In the genomic region with DNA sequence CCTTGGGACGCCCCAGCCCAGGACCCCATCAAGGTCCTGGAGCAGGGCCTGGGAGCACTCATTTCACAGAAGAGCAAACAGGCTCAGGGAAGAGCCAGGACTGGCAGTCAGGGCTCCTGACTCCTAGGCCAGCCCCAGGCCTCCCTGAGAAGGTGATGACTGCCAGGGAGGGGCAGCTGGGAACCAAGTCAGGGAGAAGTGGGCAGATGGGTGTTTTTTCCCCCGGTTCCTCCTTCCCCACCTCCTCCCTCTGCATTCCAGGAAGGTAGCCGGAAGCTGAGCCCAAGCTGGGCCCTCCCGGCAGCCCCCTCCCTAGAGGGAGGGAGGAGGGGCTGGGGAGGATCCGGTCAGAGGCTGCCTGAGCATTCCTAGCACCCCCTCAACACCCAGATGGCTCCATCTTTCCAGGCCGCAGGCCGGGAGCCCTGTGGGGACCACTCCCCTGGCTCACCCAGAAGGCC, we compare ENCODE assay signal across 14 cellular contexts. TPM values are rescaled to one million over a fixed set of nuclear protein-coding genes. Genes with fewer than 3 reads are reported as not detected.
A peak's percentile ranks its signal among the peaks of the same experiment; 100 is the strongest.
DNase-seq lines count a peak whose midpoint lies in the region; ATAC-seq and TF ChIP-seq lines count a peak whose summit lies in the region.
"Had no signal": no experiment of that assay in that cellular context is flagged by ENCODE, and none has a peak within 500 bp of the region (broad histone marks: within the 10 kb centered on the region; RNA-seq: fewer than 3 reads in every experiment).

No MANE protein-coding gene starts in this region.

- TF ChIP-seq EP300 in SK-N-SH (IDR thresholded peaks at IDR 0.05; ENCODE audit: borderline replicate concordance in 1 of 2, low read depth in 1 of 2, low read length in 1 of 2): no peak

- H3K9ac ChIP-seq in SK-N-SH: no peak overlapping the region
- H3K9ac ChIP-seq: GM23248, parathyroid adenoma had no signal

- WGBS in SK-N-SH (ENCODE audit: low lambda C conversion rate): 47% methylated on average over 4 of the region's 7 CpGs

- POLR2A ChIA-PET in SK-N-SH (lab: Yijun Ruan, JAX): no interaction called here

- no peaks in the 10 kb centered on the region for H3K79me2 ChIP-seq in SK-N-SH (ENCODE audit: insufficient read depth)
- H3K79me2 ChIP-seq: parathyroid adenoma had no signal

- H3K4me2 ChIP-seq in SK-N-SH: no peak overlapping the region

- H2AFZ ChIP-seq in SK-N-SH (ENCODE audit: low read depth): no peak overlapping the region
- H2AFZ ChIP-seq: GM23248, parathyroid adenoma had no signal

- no peaks in the 10 kb centered on the region for H3F3A ChIP-seq in SK-N-SH (replicated peaks; ENCODE audit: insufficient read depth)

- no peaks in the 10 kb centered on the region for H3K36me3 ChIP-seq in SK-N-SH (replicated peaks in 1 of 2; ENCODE audit: control insufficient read depth in 1 of 2, insufficient read depth in 2 of 2, low read length in 1 of 2)
- H3K36me3 ChIP-seq: spleen had no signal

- no peaks in the 10 kb centered on the region for H3K27me3 ChIP-seq in SK-N-SH (ENCODE audit: insufficient read depth)

- H3K9me3 ChIP-seq in SK-N-SH: no peaks in the 10 kb centered on the region
- H3K9me3 ChIP-seq: spleen had no signal

- CTCF ChIA-PET in SK-N-SH (lab: Yijun Ruan, JAX): interaction anchor here (0.8 to 2.3 kb wide), 7 partner anchors 14 to 81 kb away, joined by 3 to 15 read pairs (median 4); partner anchors contain the start of gene TMEM258

- H3K4me3 ChIP-seq in SK-N-SH (ENCODE audit: low read depth in 2 of 2, low read length in 1 of 2): no peak overlapping the region
- H3K4me3 ChIP-seq: GM23248, spleen had no signal

- no peak for ATAC-seq in SK-N-SH treated with all-trans-retinoic acid at 6 μM for 48 hours

- H3K4me1 ChIP-seq in SK-N-SH (ENCODE audit: control insufficient read depth in 1 of 2, insufficient read depth in 2 of 2, low read depth in 1 of 2, low read length in 1 of 2): peaks cover 0 to 36% of the 10 kb centered on the region in 2 experiments; a peak in 1 of 4 replicates
- H3K4me1 ChIP-seq: parathyroid adenoma had no signal

- H3K9me2 ChIP-seq in SK-N-SH: no peaks in the 10 kb centered on the region

- TF ChIP-seq RAD21 in SK-N-SH (IDR thresholded peaks at IDR 0.05; ENCODE audit: low read length): no peak

- H3K27ac ChIP-seq in SK-N-SH (ENCODE audit: low read depth in 2 of 2, low read length in 1 of 2): peak overlapping the region in 1 of 2 experiments; percentile 70; a peak in 1 of 4 replicates
- H3K27ac ChIP-seq: GM23248, parathyroid adenoma had no signal

- no peak for TF ChIP-seq CTCF in SK-N-SH (IDR thresholded peaks at IDR 0.05)

- no peaks in the 10 kb centered on the region for H4K20me1 ChIP-seq in SK-N-SH (ENCODE audit: insufficient read depth)

- peak; percentile 72 for DNase-seq in SK-N-SH
- DNase-seq in SK-N-DZ (ENCODE audit: low spot score): peak; percentile 45
- DNase-seq in iPS-NIHi7 (ENCODE audit: extremely low spot score): peak; percentile 80
- peak; percentile 28 for DNase-seq in renal cortical epithelial cell (ENCODE audit: low read depth)
- no peak for DNase-seq in medulla oblongata (ENCODE audit: extremely low spot score)
- DNase-seq in NCI-H146 treated with DMSO at 0.1 percent for 48 hours (lab: John Stamatoyannopoulos, UW; ENCODE audit: unreplicated experiment): no peak
- DNase-seq in SW 1271 (lab: John Stamatoyannopoulos, UW): no peak
- DNase-seq: GM23248, NCI-H1092 treated with DMSO at 0.1 percent for 48 hours, NCI-H446, spleen had no signal

TF ChIP-seq in SK-N-SH, 30 proteins besides CTCF, POLR2A, EP300 and RAD21 (continues in another document):
- no peak for TF ChIP-seq TAF1 (IDR thresholded peaks at IDR 0.05; ENCODE audit: borderline replicate concordance, low read depth, low read length)
- TF ChIP-seq MAX (IDR thresholded peaks at IDR 0.05; ENCODE audit: low read depth): no peak
- no peak for TF ChIP-seq RCOR1 (IDR thresholded peaks at IDR 0.05; ENCODE audit: low read length)
- no peak for TF ChIP-seq MEF2A (IDR thresholded peaks at IDR 0.05; ENCODE audit: borderline replicate concordance, low read depth)
- TF ChIP-seq CHD2 (IDR thresholded peaks at IDR 0.05; ENCODE audit: low read length, partially characterized antibody): no peak
- TF ChIP-seq TEAD4 (IDR thresholded peaks at IDR 0.05; ENCODE audit: borderline replicate concordance, insufficient read depth): no peak
- no peak for TF ChIP-seq TCF12 (IDR thresholded peaks at IDR 0.05)
- TF ChIP-seq RXRA (IDR thresholded peaks at IDR 0.05; ENCODE audit: borderline replicate concordance, low read depth): no peak
- TF ChIP-seq PBX3 (IDR thresholded peaks at IDR 0.05): no peak
- no peak for TF ChIP-seq FOXM1 (IDR thresholded peaks at IDR 0.05; ENCODE audit: low read depth)

TF ChIP-seq in SK-N-SH treated with all-trans-retinoic acid at 6 μM for 48 hours, 23 proteins besides CTCF, POLR2A, EP300 and RAD21 (continues in another document):
- TF ChIP-seq POU6F1 (CRISPR knock-in tag; IDR thresholded peaks at IDR 0.05; ENCODE audit: borderline replicate concordance, low read depth): no peak
- no peak for TF ChIP-seq ISL1 (CRISPR knock-in tag; IDR thresholded peaks at IDR 0.05)
- TF ChIP-seq ZNF565 (CRISPR knock-in tag; conservative IDR thresholded peaks at IDR 0.05; ENCODE audit: low read depth): no peak
- TF ChIP-seq CSDC2 (CRISPR knock-in tag; IDR thresholded peaks at IDR 0.05): no peak
- TF ChIP-seq RARB (CRISPR knock-in tag; IDR thresholded peaks at IDR 0.05): no peak
- no peak for TF ChIP-seq ZFP30 (CRISPR knock-in tag; IDR thresholded peaks at IDR 0.05)
- TF ChIP-seq ARNTL (CRISPR knock-in tag; IDR thresholded peaks at IDR 0.05; ENCODE audit: borderline replicate concordance, low read depth): no peak
- no peak for TF ChIP-seq GLIS3 (CRISPR knock-in tag; IDR thresholded peaks at IDR 0.05)
- TF ChIP-seq ZNF8 (CRISPR knock-in tag; IDR thresholded peaks at IDR 0.05): no peak

RNA-seq across cellular contexts. Expression of gene MYRF, which starts 19.6 kb away (rescaled TPM):
- polyA plus RNA-seq in SK-N-SH (2012; rRNA removed): 1.8 and 2.8 TPM in 2 replicates
- polyA plus RNA-seq in SK-N-SH (2012; cell fraction: cytosol; rRNA removed): 0.97 and 1.4 TPM in 2 replicates
- 8.2 and 10.0 TPM in 2 replicates for polyA plus RNA-seq in SK-N-SH (2012; cell fraction: nucleus; rRNA removed)
- 15.1 and 15.2 TPM in 2 replicates for polyA plus RNA-seq in SK-N-DZ (2014; cell fraction: cytosol; rRNA removed)
- polyA plus RNA-seq in SK-N-DZ (2014; cell fraction: nucleus; rRNA removed): 68.5 and 88.2 TPM in 2 replicates
- total RNA-seq in renal cortical epithelial cell: 4.2 and 20.0 TPM in 2 replicates
- total RNA-seq: GM23248 had no signal
- polyA plus RNA-seq: IgD-negative memory B cell had no signal

RNA-seq across cellular contexts. Expression of gene TMEM258, which starts 20.4 kb away (rescaled TPM):
- 454 and 617 TPM in 2 replicates for polyA plus RNA-seq in SK-N-SH (2012; rRNA removed)
- 466 and 537 TPM in 2 replicates for polyA plus RNA-seq in SK-N-SH (2012; cell fraction: cytosol; rRNA removed)
- polyA plus RNA-seq in SK-N-SH (2012; cell fraction: nucleus; rRNA removed): 90.9 and 135 TPM in 2 replicates
- polyA plus RNA-seq in SK-N-DZ (2014; cell fraction: cytosol; rRNA removed): 147 and 242 TPM in 2 replicates
- polyA plus RNA-seq in SK-N-DZ (2014; cell fraction: nucleus; rRNA removed): 86.1 and 95.3 TPM in 2 replicates
- 18.3 and 38.9 TPM in 2 replicates for total RNA-seq in renal cortical epithelial cell

RNA-seq across cellular contexts. Expression of gene FEN1, which starts 20.7 kb away (rescaled TPM):
- polyA plus RNA-seq in SK-N-SH (2012; rRNA removed): 35.9 and 39.5 TPM in 2 replicates
- 33.0 and 38.9 TPM in 2 replicates for polyA plus RNA-seq in SK-N-SH (2012; cell fraction: cytosol; rRNA removed)
- polyA plus RNA-seq in SK-N-SH (2012; cell fraction: nucleus; rRNA removed): 16.8 and 18.5 TPM in 2 replicates
- 184 and 207 TPM in 2 replicates for polyA plus RNA-seq in SK-N-DZ (2014; cell fraction: cytosol; rRNA removed)
- 56.1 and 83.9 TPM in 2 replicates for polyA plus RNA-seq in SK-N-DZ (2014; cell fraction: nucleus; rRNA removed)
- 12.1 and 35.6 TPM in 2 replicates for total RNA-seq in renal cortical epithelial cell

RNA-seq across cellular contexts. Expression of gene FADS1, which starts 44.8 kb away (rescaled TPM):
- polyA plus RNA-seq in SK-N-SH (2012; rRNA removed): 20.6 and 26.4 TPM in 2 replicates
- 13.8 and 18.5 TPM in 2 replicates for polyA plus RNA-seq in SK-N-SH (2012; cell fraction: cytosol; rRNA removed)
- polyA plus RNA-seq in SK-N-SH (2012; cell fraction: nucleus; rRNA removed): 17.8 and 27.8 TPM in 2 replicates
- polyA plus RNA-seq in SK-N-DZ (2014; cell fraction: cytosol; rRNA removed): 182 and 212 TPM in 2 replicates
- polyA plus RNA-seq in SK-N-DZ (2014; cell fraction: nucleus; rRNA removed): 118 and 119 TPM in 2 replicates
- total RNA-seq in renal cortical epithelial cell: 35.8 and 84.6 TPM in 2 replicates

RNA-seq across cellular contexts. Expression of gene FADS2, which starts 56.1 kb away (rescaled TPM):
- polyA plus RNA-seq in SK-N-SH (2012; rRNA removed): 67.8 and 77.1 TPM in 2 replicates
- polyA plus RNA-seq in SK-N-SH (2012; cell fraction: cytosol; rRNA removed): 35.0 and 46.7 TPM in 2 replicates
- 81.1 and 91.8 TPM in 2 replicates for polyA plus RNA-seq in SK-N-SH (2012; cell fraction: nucleus; rRNA removed)
- 238 and 253 TPM in 2 replicates for polyA plus RNA-seq in SK-N-DZ (2014; cell fraction: cytosol; rRNA removed)
- polyA plus RNA-seq in SK-N-DZ (2014; cell fraction: nucleus; rRNA removed): 137 and 153 TPM in 2 replicates
- total RNA-seq in renal cortical epithelial cell: 37.7 and 199 TPM in 2 replicates

Comparison
In these comparisons a context has a peak if more than half of its experiments do, and no peak if none do; other contexts are left out.
1. DNase-seq: peak in SK-N-SH (single experiment), SK-N-DZ (single experiment), iPS-NIHi7 (single experiment) and renal cortical epithelial cell (single experiment); none in medulla oblongata (single experiment), NCI-H146 treated with DMSO at 0.1 percent for 48 hours (single experiment) and SW 1271 (0 of 2).